ENCODE assay signal across 1 cellular context in genomic region chr3:142444343-142444742, GRCh38.
A peak's percentile ranks its signal among the peaks of the same experiment; 100 is the strongest.
TF ChIP-seq lines count a peak whose summit lies in the region.

No MANE protein-coding gene starts in this region.

TF ChIP-seq in IMR-90, 13 proteins besides CTCF, POLR2A, EP300 and RAD21:
- TF ChIP-seq CEBPB (IDR thresholded peaks at IDR 0.05; ENCODE audit: low read depth, low read length) (0 out of 2 replicates have a peak, but pooled peaks have one; percentile 22), CHD1 (IDR thresholded peaks at IDR 0.05; ENCODE audit: low read depth, low read length) (no peak), NFE2L2 (IDR thresholded peaks at IDR 0.05; ENCODE audit: low read depth, low read length) (no peak)
